ENCODE assay signal across 9 cellular contexts in genomic region chr18:48955528-48956261, GRCh38. TPM values are rescaled to one million over a fixed set of nuclear protein-coding genes. Genes with fewer than 3 reads are reported as not detected.
DNase-seq lines count a peak whose midpoint lies in the region; ATAC-seq, FAIRE-seq and TF ChIP-seq lines count a peak whose summit lies in the region.
"Had no signal": no experiment of that assay in that cellular context is flagged by ENCODE, and none has a peak within 500 bp of the region (broad histone marks: within the 10 kb centered on the region; RNA-seq: fewer than 3 reads in every experiment).

No MANE protein-coding gene starts in this region.

- no peaks in the 10 kb centered on the region for H3K36me3 ChIP-seq in CD8-positive, alpha-beta T cell (ENCODE audit: insufficient read depth, low read length)
- H3K36me3 ChIP-seq in Peyer's patch (no peaks in the 10 kb centered on the region), esophagus squamous epithelium (no peaks in the 10 kb centered on the region), ovary (no peaks in the 10 kb centered on the region)

- WGBS in esophagus squamous epithelium, 2 donors: 31 to 44% methylated on average over 9 of the region's 9 CpGs
- 49 to 63% (median 49%) methylated on average over 9 of the region's 9 CpGs for WGBS in ovary, 3 donors

- H3K4me1 ChIP-seq in CD8-positive, alpha-beta T cell (ENCODE audit: insufficient read depth, low read length): peaks cover 8% of the 10 kb centered on the region
- H3K4me1 ChIP-seq in Peyer's patch: peaks cover 3 to 25% (median 4%) of the 10 kb centered on the region in 4 donors
- H3K4me1 ChIP-seq in esophagus squamous epithelium: peaks cover 20 to 61% (median 32%) of the 10 kb centered on the region in 3 donors
- H3K4me1 ChIP-seq in ovary (ENCODE audit: insufficient read depth): peaks cover 14% of the 10 kb centered on the region

- TF ChIP-seq POLR2A in Peyer's patch (IDR thresholded peaks at IDR 0.05) (no peak), esophagus squamous epithelium (IDR thresholded peaks at IDR 0.05) (no peak), ovary (IDR thresholded peaks at IDR 0.05) (no peak), H54 (IDR thresholded peaks at IDR 0.05; ENCODE audit: low read depth, low read length) (no peak)

- POLR2A ChIA-PET in CD8-positive, alpha-beta T cell (lab: Charles Lee): interaction anchor here (1.0 kb wide), 1 partner anchor 15 kb away, joined by 3 read pairs; no protein-coding TSS in a partner anchor

- H3K27me3 ChIP-seq in CD8-positive, alpha-beta T cell (ENCODE audit: insufficient read depth, low read length): no peaks in the 10 kb centered on the region
- H3K27me3 ChIP-seq in Peyer's patch (no peaks in the 10 kb centered on the region), esophagus squamous epithelium (no peaks in the 10 kb centered on the region), ovary (no peaks in the 10 kb centered on the region), dorsolateral prefrontal cortex (no peaks in the 10 kb centered on the region)

- H3K27me3 Mint-ChIP-seq in CD8-positive, alpha-beta T cell (ENCODE audit: low read depth): no peaks in the 10 kb centered on the region
- peaks cover 12 to 20% (median 17%) of the 10 kb centered on the region in 3 donors for H3K27me3 Mint-ChIP-seq in immature natural killer cell (ENCODE audit: low read depth in 3 of 3)

- no peak for DNase-seq in CD8-positive, alpha-beta T cell
- DNase-seq in Peyer's patch (no peak), esophagus squamous epithelium (lab: John Stamatoyannopoulos, UW) (no peak), ovary (peak in 1 of 5 donors; percentile 37), immature natural killer cell (no peak), NCI-H774 (lab: John Stamatoyannopoulos, UW) (no peak), H54 (ENCODE audit: insufficient read length, low spot score) (no peak), dorsolateral prefrontal cortex (no peak)

- no peak overlapping the region for H3K4me3 ChIP-seq in CD8-positive, alpha-beta T cell (ENCODE audit: low read depth, low read length)
- no peak overlapping the region for H3K4me3 ChIP-seq in Peyer's patch
- H3K4me3 ChIP-seq in esophagus squamous epithelium: no peak overlapping the region
- no peak overlapping the region for H3K4me3 ChIP-seq in ovary
- H3K4me3 ChIP-seq in dorsolateral prefrontal cortex: no peak overlapping the region
- H3K4me3 ChIP-seq: mucosa of descending colon had no signal

- H3K27ac Mint-ChIP-seq in CD8-positive, alpha-beta T cell: peak overlapping the region; percentile 29
- H3K27ac Mint-ChIP-seq in immature natural killer cell: peak overlapping the region in 3 of 6 donors; percentile 26 to 71 (median 46)

- peaks cover 26% of the 10 kb centered on the region for H3K4me1 Mint-ChIP-seq in CD8-positive, alpha-beta T cell (ENCODE audit: low read depth)
- H3K4me1 Mint-ChIP-seq in immature natural killer cell: peaks cover 8 to 12% of the 10 kb centered on the region in 2 donors

- intact Hi-C loops in CD8-positive, alpha-beta T cell (cut with DNase I, micrococcal nuclease): loop anchor here in 1 of 2 experiments (10.0 kb wide), 1 partner anchor 859 kb away; the partner anchor contains the start of gene ACAA2
- intact Hi-C loops in esophagus squamous epithelium (cut with DNase I): no loop called here
- intact Hi-C loops in ovary (cut with DNase I): loop anchor here in 2 of 4 donors (10.0 kb wide), 1 partner anchor 281 kb away; no protein-coding TSS in a partner anchor
- intact Hi-C loops in dorsolateral prefrontal cortex (cut with DNase I): loop anchor here in 1 of 2 donors (10.0 kb wide), 1 partner anchor 279 kb away; no protein-coding TSS in a partner anchor

- no peaks in the 10 kb centered on the region for H3K9me3 Mint-ChIP-seq in CD8-positive, alpha-beta T cell
- H3K9me3 Mint-ChIP-seq in immature natural killer cell: no peaks in the 10 kb centered on the region

- no peak for FAIRE-seq in H54 (lab: Jason Lieb, UNC)

- CTCF ChIA-PET in CD8-positive, alpha-beta T cell (lab: Charles Lee): interaction anchor here (1.3 to 1.4 kb wide), 2 partner anchors 28 to 143 kb away, joined by 3 read pairs; no protein-coding TSS in a partner anchor

- no peak for TF ChIP-seq CTCF in CD8-positive, alpha-beta T cell (IDR thresholded peaks at IDR 0.05)
- TF ChIP-seq CTCF in Peyer's patch (IDR thresholded peaks at IDR 0.05) (no peak), esophagus squamous epithelium (IDR thresholded peaks at IDR 0.05) (no peak), ovary (IDR thresholded peaks at IDR 0.05) (no peak), dorsolateral prefrontal cortex (IDR thresholded peaks at IDR 0.05 in 54 of 56, conservative IDR thresholded peaks at IDR 0.05 in 2 of 56; ENCODE audit: low read depth in 1 of 56, partially characterized antibody in 56 of 56) (no peak)

- no peaks in the 10 kb centered on the region for H3K9me3 ChIP-seq in CD8-positive, alpha-beta T cell (ENCODE audit: low read length)
- H3K9me3 ChIP-seq in Peyer's patch (no peaks in the 10 kb centered on the region), esophagus squamous epithelium (no peaks in the 10 kb centered on the region), ovary (no peaks in the 10 kb centered on the region)
- H3K9me3 ChIP-seq: mucosa of descending colon had no signal

- H3K4me3 Mint-ChIP-seq in CD8-positive, alpha-beta T cell: peak overlapping the region; percentile 2
- no peak overlapping the region for H3K4me3 Mint-ChIP-seq in immature natural killer cell

- H3K27ac ChIP-seq in CD8-positive, alpha-beta T cell (ENCODE audit: low read depth, low read length): no peak overlapping the region
- peak overlapping the region; percentile 57 to 80 (median 73) for H3K27ac ChIP-seq in Peyer's patch
- peak overlapping the region; percentile 75 to 99 (median 86) for H3K27ac ChIP-seq in esophagus squamous epithelium
- H3K27ac ChIP-seq in ovary: peak overlapping the region; percentile 38 to 44
- H3K27ac ChIP-seq in dorsolateral prefrontal cortex: peak overlapping the region in 13 of 59 donors; percentile 6 to 55 (median 23)

- H3K36me3 Mint-ChIP-seq in CD8-positive, alpha-beta T cell: peaks cover 6% of the 10 kb centered on the region
- H3K36me3 Mint-ChIP-seq in immature natural killer cell: peaks cover 0 to 5% (median 0%) of the 10 kb centered on the region in 3 donors

- no peak for ATAC-seq in CD8-positive, alpha-beta T cell
- ATAC-seq: mucosa of descending colon had no signal

- no peak for TF ChIP-seq EP300 in ovary (IDR thresholded peaks at IDR 0.05)

RNA-seq across cellular contexts. Expression of gene SMAD7, which starts 4.9 kb away (rescaled TPM):
- total RNA-seq in CD8-positive, alpha-beta T cell: 100 to 1,000 TPM; 227 to 236 TPM
- total RNA-seq in Peyer's patch (100 to 1,000 TPM in 1 of 4 donors, 10 to 100 TPM in 3; 42.9 to 100 (median 68.7) TPM), esophagus squamous epithelium (10 to 100 TPM in 2 of 4 donors, 1 to 10 TPM in 2; 4.2 to 26.5 (median 9.0) TPM), ovary (10 to 100 TPM; 10.7 to 36.5 (median 13.1) TPM), dorsolateral prefrontal cortex (10 to 100 TPM; 14.2 to 34.2 (median 23.6) TPM)
- polyA plus RNA-seq in ovary (10 to 100 TPM; 13.7 to 18.9 TPM), immature natural killer cell (10 to 100 TPM; 10.1 to 17.4 (median 12.3) TPM)
